ENCODE assay signal across 1 cellular context in the genomic region with DNA sequence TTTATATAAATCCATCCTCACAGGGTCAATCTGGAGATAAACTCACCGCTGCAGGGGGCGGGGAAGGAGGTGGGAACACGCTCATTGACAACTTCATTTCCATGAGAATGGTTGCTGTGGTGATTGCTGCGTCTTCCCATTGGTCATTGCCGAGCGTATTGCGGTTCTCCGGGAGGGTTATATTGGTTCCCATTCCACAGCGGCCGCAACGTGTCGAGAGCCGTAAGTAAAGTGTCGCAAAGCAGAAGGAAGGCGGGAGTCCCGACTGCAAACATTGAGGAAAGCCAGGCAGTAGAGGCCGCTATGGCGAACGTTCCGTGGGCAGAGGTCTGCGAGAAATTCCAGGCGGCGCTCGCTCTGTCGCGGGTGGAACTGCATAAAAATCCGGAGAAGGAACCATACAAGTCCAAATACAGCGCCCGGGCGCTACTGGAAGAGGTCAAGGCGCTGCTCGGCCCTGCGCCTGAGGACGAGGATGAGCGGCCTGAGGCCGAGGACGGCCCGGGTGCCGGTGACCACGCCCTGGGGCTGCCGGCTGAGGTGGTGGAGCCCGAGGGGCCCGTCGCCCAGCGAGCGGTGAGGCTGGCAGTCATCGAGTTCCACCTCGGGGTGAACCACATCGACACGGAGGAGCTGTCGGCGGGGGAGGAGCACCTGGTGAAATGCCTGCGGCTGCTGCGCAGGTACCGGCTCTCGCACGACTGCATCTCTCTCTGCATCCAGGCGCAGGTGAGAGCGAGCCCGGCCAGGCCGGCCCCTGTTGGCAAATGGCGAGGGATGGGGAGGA.
TF ChIP-seq lines count a peak whose summit lies in the region.

A gene with protein sequence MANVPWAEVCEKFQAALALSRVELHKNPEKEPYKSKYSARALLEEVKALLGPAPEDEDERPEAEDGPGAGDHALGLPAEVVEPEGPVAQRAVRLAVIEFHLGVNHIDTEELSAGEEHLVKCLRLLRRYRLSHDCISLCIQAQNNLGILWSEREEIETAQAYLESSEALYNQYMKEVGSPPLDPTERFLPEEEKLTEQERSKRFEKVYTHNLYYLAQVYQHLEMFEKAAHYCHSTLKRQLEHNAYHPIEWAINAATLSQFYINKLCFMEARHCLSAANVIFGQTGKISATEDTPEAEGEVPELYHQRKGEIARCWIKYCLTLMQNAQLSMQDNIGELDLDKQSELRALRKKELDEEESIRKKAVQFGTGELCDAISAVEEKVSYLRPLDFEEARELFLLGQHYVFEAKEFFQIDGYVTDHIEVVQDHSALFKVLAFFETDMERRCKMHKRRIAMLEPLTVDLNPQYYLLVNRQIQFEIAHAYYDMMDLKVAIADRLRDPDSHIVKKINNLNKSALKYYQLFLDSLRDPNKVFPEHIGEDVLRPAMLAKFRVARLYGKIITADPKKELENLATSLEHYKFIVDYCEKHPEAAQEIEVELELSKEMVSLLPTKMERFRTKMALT (plus strand): TSS at position 274 of the 787 bp plus-strand sequence. CDS start 30 bp downstream, at position 304.

TF ChIP-seq in HepG2, 621 proteins besides CTCF, POLR2A, EP300 and RAD21 (continued from another document and continues in another):
- TF ChIP-seq, protein P1, sequence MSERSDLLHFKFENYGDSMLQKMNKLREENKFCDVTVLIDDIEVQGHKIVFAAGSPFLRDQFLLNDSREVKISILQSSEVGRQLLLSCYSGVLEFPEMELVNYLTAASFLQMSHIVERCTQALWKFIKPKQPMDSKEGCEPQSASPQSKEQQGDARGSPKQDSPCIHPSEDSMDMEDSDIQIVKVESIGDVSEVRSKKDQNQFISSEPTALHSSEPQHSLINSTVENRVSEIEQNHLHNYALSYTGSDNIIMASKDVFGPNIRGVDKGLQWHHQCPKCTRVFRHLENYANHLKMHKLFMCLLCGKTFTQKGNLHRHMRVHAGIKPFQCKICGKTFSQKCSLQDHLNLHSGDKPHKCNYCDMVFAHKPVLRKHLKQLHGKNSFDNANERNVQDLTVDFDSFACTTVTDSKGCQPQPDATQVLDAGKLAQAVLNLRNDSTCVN (CRISPR knock-in tag; IDR thresholded peaks at IDR 0.05; ENCODE audit: borderline replicate concordance): no peak
- TF ChIP-seq EZH2 (conservative IDR thresholded peaks at IDR 0.05; ENCODE audit: low read depth, low read length): no peak
- peak; percentile 21; the same call in 1 of the 2 replicates for TF ChIP-seq ZFP36L1 (CRISPR knock-in tag; IDR thresholded peaks at IDR 0.05)
- TF ChIP-seq ZKSCAN8 (CRISPR knock-in tag; IDR thresholded peaks at IDR 0.05; ENCODE audit: borderline replicate concordance): peak; percentile 42; the same call in 1 of the 2 replicates
- TF ChIP-seq NRL (CRISPR knock-in tag; IDR thresholded peaks at IDR 0.05; ENCODE audit: borderline replicate concordance): peak; percentile 61; the same call in 1 of the 2 replicates
- TF ChIP-seq, protein P2, sequence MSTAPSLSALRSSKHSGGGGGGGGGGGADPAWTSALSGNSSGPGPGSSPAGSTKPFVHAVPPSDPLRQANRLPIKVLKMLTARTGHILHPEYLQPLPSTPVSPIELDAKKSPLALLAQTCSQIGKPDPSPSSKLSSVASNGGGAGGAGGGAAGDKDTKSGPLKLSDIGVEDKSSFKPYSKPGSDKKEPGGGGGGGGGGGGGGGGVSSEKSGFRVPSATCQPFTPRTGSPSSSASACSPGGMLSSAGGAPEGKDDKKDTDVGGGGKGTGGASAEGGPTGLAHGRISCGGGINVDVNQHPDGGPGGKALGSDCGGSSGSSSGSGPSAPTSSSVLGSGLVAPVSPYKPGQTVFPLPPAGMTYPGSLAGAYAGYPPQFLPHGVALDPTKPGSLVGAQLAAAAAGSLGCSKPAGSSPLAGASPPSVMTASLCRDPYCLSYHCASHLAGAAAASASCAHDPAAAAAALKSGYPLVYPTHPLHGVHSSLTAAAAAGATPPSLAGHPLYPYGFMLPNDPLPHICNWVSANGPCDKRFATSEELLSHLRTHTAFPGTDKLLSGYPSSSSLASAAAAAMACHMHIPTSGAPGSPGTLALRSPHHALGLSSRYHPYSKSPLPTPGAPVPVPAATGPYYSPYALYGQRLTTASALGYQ (CRISPR knock-in tag; IDR thresholded peaks at IDR 0.05): no peak
- TF ChIP-seq ZNF101 (CRISPR knock-in tag; IDR thresholded peaks at IDR 0.05; ENCODE audit: borderline replicate concordance, low read depth): no peak
- no peak for TF ChIP-seq ATRX (CRISPR knock-in tag; IDR thresholded peaks at IDR 0.05; ENCODE audit: borderline replicate concordance)
- peak; percentile 43 for TF ChIP-seq ZZZ3 (CRISPR knock-in tag; IDR thresholded peaks at IDR 0.05; ENCODE audit: borderline replicate concordance)
- TF ChIP-seq, protein P3, sequence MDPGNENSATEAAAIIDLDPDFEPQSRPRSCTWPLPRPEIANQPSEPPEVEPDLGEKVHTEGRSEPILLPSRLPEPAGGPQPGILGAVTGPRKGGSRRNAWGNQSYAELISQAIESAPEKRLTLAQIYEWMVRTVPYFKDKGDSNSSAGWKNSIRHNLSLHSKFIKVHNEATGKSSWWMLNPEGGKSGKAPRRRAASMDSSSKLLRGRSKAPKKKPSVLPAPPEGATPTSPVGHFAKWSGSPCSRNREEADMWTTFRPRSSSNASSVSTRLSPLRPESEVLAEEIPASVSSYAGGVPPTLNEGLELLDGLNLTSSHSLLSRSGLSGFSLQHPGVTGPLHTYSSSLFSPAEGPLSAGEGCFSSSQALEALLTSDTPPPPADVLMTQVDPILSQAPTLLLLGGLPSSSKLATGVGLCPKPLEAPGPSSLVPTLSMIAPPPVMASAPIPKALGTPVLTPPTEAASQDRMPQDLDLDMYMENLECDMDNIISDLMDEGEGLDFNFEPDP (CRISPR knock-in tag; conservative IDR thresholded peaks at IDR 0.05): no peak
- peak; percentile 89 for TF ChIP-seq ZNF607 (CRISPR knock-in tag; IDR thresholded peaks at IDR 0.05; ENCODE audit: borderline replicate concordance)
- no peak for TF ChIP-seq ZNF136 (CRISPR knock-in tag; IDR thresholded peaks at IDR 0.05; ENCODE audit: low read depth)
- TF ChIP-seq BHLHE40 (IDR thresholded peaks at IDR 0.05; ENCODE audit: low read length): no peak
- 0 out of 2 replicates have a peak, but pooled peaks have one; percentile 45 for TF ChIP-seq HMG20B (CRISPR knock-in tag; conservative IDR thresholded peaks at IDR 0.05)
- no peak for TF ChIP-seq ZNF253 (CRISPR knock-in tag; IDR thresholded peaks at IDR 0.05; ENCODE audit: borderline replicate concordance)
- TF ChIP-seq, protein P4, sequence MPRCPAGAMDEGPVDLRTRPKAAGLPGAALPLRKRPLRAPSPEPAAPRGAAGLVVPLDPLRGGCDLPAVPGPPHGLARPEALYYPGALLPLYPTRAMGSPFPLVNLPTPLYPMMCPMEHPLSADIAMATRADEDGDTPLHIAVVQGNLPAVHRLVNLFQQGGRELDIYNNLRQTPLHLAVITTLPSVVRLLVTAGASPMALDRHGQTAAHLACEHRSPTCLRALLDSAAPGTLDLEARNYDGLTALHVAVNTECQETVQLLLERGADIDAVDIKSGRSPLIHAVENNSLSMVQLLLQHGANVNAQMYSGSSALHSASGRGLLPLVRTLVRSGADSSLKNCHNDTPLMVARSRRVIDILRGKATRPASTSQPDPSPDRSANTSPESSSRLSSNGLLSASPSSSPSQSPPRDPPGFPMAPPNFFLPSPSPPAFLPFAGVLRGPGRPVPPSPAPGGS (CRISPR knock-in tag; IDR thresholded peaks at IDR 0.05): no peak; the same call in 1 of the 2 replicates
- TF ChIP-seq, protein P5, sequence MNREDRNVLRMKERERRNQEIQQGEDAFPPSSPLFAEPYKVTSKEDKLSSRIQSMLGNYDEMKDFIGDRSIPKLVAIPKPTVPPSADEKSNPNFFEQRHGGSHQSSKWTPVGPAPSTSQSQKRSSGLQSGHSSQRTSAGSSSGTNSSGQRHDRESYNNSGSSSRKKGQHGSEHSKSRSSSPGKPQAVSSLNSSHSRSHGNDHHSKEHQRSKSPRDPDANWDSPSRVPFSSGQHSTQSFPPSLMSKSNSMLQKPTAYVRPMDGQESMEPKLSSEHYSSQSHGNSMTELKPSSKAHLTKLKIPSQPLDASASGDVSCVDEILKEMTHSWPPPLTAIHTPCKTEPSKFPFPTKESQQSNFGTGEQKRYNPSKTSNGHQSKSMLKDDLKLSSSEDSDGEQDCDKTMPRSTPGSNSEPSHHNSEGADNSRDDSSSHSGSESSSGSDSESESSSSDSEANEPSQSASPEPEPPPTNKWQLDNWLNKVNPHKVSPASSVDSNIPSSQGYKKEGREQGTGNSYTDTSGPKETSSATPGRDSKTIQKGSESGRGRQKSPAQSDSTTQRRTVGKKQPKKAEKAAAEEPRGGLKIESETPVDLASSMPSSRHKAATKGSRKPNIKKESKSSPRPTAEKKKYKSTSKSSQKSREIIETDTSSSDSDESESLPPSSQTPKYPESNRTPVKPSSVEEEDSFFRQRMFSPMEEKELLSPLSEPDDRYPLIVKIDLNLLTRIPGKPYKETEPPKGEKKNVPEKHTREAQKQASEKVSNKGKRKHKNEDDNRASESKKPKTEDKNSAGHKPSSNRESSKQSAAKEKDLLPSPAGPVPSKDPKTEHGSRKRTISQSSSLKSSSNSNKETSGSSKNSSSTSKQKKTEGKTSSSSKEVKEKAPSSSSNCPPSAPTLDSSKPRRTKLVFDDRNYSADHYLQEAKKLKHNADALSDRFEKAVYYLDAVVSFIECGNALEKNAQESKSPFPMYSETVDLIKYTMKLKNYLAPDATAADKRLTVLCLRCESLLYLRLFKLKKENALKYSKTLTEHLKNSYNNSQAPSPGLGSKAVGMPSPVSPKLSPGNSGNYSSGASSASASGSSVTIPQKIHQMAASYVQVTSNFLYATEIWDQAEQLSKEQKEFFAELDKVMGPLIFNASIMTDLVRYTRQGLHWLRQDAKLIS (CRISPR knock-in tag; IDR thresholded peaks at IDR 0.05): no peak
- no peak for TF ChIP-seq ZNF570 (CRISPR knock-in tag; IDR thresholded peaks at IDR 0.05; ENCODE audit: borderline replicate concordance)
- TF ChIP-seq, protein P6, sequence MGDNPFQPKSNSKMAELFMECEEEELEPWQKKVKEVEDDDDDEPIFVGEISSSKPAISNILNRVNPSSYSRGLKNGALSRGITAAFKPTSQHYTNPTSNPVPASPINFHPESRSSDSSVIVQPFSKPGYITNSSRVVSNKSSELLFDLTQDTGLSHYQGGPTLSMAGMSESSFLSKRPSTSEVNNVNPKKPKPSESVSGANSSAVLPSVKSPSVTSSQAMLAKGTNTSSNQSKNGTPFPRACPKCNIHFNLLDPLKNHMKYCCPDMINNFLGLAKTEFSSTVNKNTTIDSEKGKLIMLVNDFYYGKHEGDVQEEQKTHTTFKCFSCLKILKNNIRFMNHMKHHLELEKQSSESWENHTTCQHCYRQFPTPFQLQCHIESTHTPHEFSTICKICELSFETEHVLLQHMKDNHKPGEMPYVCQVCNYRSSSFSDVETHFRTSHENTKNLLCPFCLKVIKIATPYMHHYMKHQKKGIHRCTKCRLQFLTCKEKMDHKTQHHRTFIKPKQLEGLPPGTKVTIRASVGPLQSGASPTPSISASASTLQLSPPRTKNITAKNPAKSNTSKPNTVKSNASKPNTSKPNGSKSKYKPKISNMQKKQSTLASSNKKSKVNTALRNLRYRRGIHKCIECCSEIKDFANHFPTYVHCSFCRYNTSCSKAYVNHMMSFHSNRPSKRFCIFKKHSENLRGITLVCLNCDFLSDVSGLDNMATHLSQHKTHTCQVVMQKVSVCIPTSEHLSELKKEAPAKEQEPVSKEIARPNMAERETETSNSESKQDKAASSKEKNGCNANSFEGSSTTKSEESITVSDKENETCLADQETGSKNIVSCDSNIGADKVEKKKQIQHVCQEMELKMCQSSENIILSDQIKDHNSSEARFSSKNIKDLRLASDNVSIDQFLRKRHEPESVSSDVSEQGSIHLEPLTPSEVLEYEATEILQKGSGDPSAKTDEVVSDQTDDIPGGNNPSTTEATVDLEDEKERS (CRISPR knock-in tag; IDR thresholded peaks at IDR 0.05): 0 out of 2 replicates have a peak, but pooled peaks have one; percentile 27
- 0 out of 2 replicates have a peak, but pooled peaks have one; percentile 51 for TF ChIP-seq SALL2 (CRISPR knock-in tag; IDR thresholded peaks at IDR 0.05)
- TF ChIP-seq ZNF282 (IDR thresholded peaks at IDR 0.05; ENCODE audit: partially characterized antibody): no peak
- TF ChIP-seq, protein P7, sequence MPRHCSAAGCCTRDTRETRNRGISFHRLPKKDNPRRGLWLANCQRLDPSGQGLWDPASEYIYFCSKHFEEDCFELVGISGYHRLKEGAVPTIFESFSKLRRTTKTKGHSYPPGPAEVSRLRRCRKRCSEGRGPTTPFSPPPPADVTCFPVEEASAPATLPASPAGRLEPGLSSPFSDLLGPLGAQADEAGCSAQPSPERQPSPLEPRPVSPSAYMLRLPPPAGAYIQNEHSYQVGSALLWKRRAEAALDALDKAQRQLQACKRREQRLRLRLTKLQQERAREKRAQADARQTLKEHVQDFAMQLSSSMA (CRISPR knock-in tag; IDR thresholded peaks at IDR 0.05): peak; percentile 75; the same call in 1 of the 2 replicates
- TF ChIP-seq TGIF2 (CRISPR knock-in tag; IDR thresholded peaks at IDR 0.05): no peak
- 0 out of 2 replicates have a peak, but pooled peaks have one; percentile 68 for TF ChIP-seq SMAD9 (CRISPR knock-in tag; IDR thresholded peaks at IDR 0.05)
- TF ChIP-seq, protein P8, sequence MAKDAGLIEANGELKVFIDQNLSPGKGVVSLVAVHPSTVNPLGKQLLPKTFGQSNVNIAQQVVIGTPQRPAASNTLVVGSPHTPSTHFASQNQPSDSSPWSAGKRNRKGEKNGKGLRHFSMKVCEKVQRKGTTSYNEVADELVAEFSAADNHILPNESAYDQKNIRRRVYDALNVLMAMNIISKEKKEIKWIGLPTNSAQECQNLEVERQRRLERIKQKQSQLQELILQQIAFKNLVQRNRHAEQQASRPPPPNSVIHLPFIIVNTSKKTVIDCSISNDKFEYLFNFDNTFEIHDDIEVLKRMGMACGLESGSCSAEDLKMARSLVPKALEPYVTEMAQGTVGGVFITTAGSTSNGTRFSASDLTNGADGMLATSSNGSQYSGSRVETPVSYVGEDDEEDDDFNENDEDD (CRISPR knock-in tag; IDR thresholded peaks at IDR 0.05; ENCODE audit: borderline replicate concordance): peak; percentile 93
- TF ChIP-seq, protein P9, sequence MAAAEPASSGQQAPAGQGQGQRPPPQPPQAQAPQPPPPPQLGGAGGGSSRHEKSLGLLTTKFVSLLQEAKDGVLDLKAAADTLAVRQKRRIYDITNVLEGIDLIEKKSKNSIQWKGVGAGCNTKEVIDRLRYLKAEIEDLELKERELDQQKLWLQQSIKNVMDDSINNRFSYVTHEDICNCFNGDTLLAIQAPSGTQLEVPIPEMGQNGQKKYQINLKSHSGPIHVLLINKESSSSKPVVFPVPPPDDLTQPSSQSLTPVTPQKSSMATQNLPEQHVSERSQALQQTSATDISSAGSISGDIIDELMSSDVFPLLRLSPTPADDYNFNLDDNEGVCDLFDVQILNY (CRISPR knock-in tag; conservative IDR thresholded peaks at IDR 0.05): 0 out of 2 replicates have a peak, but pooled peaks have one; percentile 62
- no peak for TF ChIP-seq KLF13 (CRISPR knock-in tag; IDR thresholded peaks at IDR 0.05)
- TF ChIP-seq, protein P10, sequence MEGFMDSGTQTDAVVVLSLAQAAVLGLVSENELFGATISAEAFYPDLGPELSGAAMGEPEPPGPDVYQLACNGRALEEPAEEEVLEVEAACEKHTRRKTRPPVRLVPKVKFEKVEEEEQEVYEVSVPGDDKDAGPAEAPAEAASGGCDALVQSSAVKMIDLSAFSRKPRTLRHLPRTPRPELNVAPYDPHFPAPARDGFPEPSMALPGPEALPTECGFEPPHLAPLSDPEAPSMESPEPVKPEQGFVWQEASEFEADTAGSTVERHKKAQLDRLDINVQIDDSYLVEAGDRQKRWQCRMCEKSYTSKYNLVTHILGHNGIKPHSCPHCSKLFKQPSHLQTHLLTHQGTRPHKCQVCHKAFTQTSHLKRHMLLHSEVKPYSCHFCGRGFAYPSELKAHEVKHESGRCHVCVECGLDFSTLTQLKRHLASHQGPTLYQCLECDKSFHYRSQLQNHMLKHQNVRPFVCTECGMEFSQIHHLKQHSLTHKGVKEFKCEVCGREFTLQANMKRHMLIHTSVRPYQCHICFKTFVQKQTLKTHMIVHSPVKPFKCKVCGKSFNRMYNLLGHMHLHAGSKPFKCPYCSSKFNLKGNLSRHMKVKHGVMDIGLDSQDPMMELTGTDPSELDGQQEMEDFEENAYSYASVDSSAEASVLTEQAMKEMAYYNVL (CRISPR knock-in tag; IDR thresholded peaks at IDR 0.05; ENCODE audit: borderline replicate concordance): peak; percentile 90; the same call in 1 of the 2 replicates
- TF ChIP-seq SETDB1 (CRISPR knock-in tag; IDR thresholded peaks at IDR 0.05; ENCODE audit: borderline replicate concordance): no peak
- peak; percentile 72; the same call in 1 of the 2 replicates for TF ChIP-seq ARID2 (CRISPR knock-in tag; IDR thresholded peaks at IDR 0.05; ENCODE audit: borderline replicate concordance)
